8 cellular contexts compared by ENCODE assay signal in the genomic region with DNA sequence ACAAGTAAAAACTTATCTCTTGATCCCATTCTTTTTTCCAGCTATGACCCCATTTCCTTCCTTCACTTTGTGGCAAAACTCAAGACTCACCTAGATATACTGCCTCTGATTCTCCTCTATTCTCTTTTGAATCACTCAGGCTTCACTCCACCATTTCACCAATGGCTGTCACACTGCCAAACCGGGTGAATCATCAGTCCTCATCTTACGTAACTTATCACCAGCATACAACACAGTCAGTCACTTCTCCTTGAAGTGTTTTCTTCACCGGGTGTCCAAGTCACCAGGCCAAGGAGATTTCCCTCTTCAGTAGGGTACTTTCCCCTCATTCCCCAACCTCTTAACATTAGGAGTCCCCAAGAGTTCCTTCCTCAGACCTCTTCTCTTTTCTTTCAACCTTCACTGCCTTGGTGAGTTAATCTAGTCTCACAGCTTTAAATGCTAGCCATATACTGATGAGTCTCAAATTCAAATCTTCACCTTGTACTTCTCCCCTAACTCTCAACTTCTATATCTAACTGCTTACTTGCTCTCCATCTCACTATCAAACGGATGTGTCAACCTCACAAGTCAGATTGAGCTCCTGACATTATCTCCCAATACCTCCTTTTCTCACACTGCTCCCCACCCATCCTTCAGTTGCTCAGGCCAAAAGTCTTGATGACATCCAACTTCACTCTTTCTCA. TPM values are rescaled to one million over a fixed set of nuclear protein-coding genes. Genes with fewer than 3 reads are reported as not detected.
A peak's percentile ranks its signal among the peaks of the same experiment; 100 is the strongest.
DNase-seq lines count a peak whose midpoint lies in the region; ATAC-seq lines count a peak whose summit lies in the region.

No MANE protein-coding gene starts in this region.

- H3K9ac ChIP-seq in GM23248, result 0 out of 2 replicates have a peak overlapping the region, but pooled peaks have one; percentile 9

- no peaks in the 10 kb centered on the region for H3K27me3 ChIP-seq in GM23248 (replicated peaks; ENCODE audit: insufficient read depth)

- H3K27ac Mint-ChIP-seq in activated T-helper 17 cell treated with anti-CD3 and anti-CD28 coated beads, Interleukin-2, amount 50 U/mL, for 72 hours, result peak overlapping the region; percentile 5

- peaks cover 35% of the 10 kb centered on the region for H3K36me3 Mint-ChIP-seq in activated T-helper 17 cell treated with anti-CD3 and anti-CD28 coated beads, Interleukin-2, amount 50 U/mL, for 72 hours (ENCODE audit: low read depth)

- peaks cover 8% of the 10 kb centered on the region; the same call in 1 of the 2 replicates for H3K36me3 ChIP-seq in GM23248 (ENCODE audit: low read depth)

- in situ Hi-C loops in GM23248 (cut with MboI), result no loop called here

- peaks cover 5% of the 10 kb centered on the region for H3K4me1 Mint-ChIP-seq in activated T-helper 17 cell treated with anti-CD3 and anti-CD28 coated beads, Interleukin-2, amount 50 U/mL, for 72 hours

- no peaks in the 10 kb centered on the region for H3K9me3 ChIP-seq in GM23248 (ENCODE audit: low read depth)

- H3K4me3 ChIP-seq in GM23248, result no peak overlapping the region

- intact Hi-C loops in Right ventricle myocardium superior (cut with DNase I), result loop anchor here (5.0 to 10.0 kb wide), 2 partner anchors 278 to 350 kb away; no protein-coding TSS in a partner anchor

- peak; percentile 78 for ATAC-seq in activated T-helper 17 cell treated with anti-CD3 and anti-CD28 coated beads, Interleukin-2, amount 50 U/mL, for 72 hours (replicated peaks)
- ATAC-seq in Right ventricle myocardium superior (ENCODE audit: poor library complexity), result peak; percentile 88
- ATAC-seq in GM21360 (IDR thresholded peaks at IDR 0.05; ENCODE audit: unreplicated experiment), result no peak

- no peak overlapping the region for H3K4me3 Mint-ChIP-seq in activated T-helper 17 cell treated with anti-CD3 and anti-CD28 coated beads, Interleukin-2, amount 50 U/mL, for 72 hours

- H2AFZ ChIP-seq in GM23248, result no peak overlapping the region

- H3K9me2 ChIP-seq in GM23248 (ENCODE audit: insufficient read depth), result no peaks in the 10 kb centered on the region

- H3K79me2 ChIP-seq in GM23248 (ENCODE audit: insufficient read depth), result peaks cover 9% of the 10 kb centered on the region

- H3K27ac ChIP-seq in GM23248, result peak overlapping the region; percentile 48

- WGBS in GM23248 (ENCODE audit: low coverage in 1 of 2, low lambda C conversion rate in 2 of 2, missing lambda C conversion rate in 2 of 2), 2 experiments, result 6 to 13% methylated on average over 4 of the region's 4 CpGs

- no peak overlapping the region for H3K4me2 ChIP-seq in GM23248 (ENCODE audit: unreplicated experiment)

- no peaks in the 10 kb centered on the region for H4K20me1 ChIP-seq in GM23248 (ENCODE audit: insufficient read depth)

- no peaks in the 10 kb centered on the region for H3K9me3 Mint-ChIP-seq in activated T-helper 17 cell treated with anti-CD3 and anti-CD28 coated beads, Interleukin-2, amount 50 U/mL, for 72 hours

- peaks cover 36% of the 10 kb centered on the region for H3F3A ChIP-seq in GM23248 (ENCODE audit: insufficient read depth)

- DNase-seq in GM23248 (peak; percentile 86), Right ventricle myocardium superior (peak; percentile 71), NCI-H1930 (lab: John Stamatoyannopoulos, UW) (no peak), NCI-H1417 treated with DMSO at 0.1 percent for 48 hours (lab: John Stamatoyannopoulos, UW) (no peak), iPS-NIHi7 (ENCODE audit: extremely low spot score) (no peak)
- DNase-seq in stimulated activated CD8-positive, alpha-beta memory T cell treated with anti-CD3 and anti-CD28 coated beads, Interleukin-4, amount 100 ng/mL, for 48 hours, result peak; percentile 55

- peaks cover 24% of the 10 kb centered on the region for H3K4me1 ChIP-seq in GM23248 (ENCODE audit: insufficient read depth)

- no peaks in the 10 kb centered on the region for H3K27me3 Mint-ChIP-seq in activated T-helper 17 cell treated with anti-CD3 and anti-CD28 coated beads, Interleukin-2, amount 50 U/mL, for 72 hours

RNA-seq across cellular contexts. Expression of gene TMEM242, which starts 6.0 kb away (rescaled TPM):
- total RNA-seq in GM23248 (2014; rRNA removed; shearing (Covaris generic)), result 6.4 and 7.5 TPM in 2 replicates
- 14.5 TPM in 2 replicates for polyA plus RNA-seq in GM23248 (2016; fragmentation: Nextera tagmentation; extraction: Ambion mirVana)
- total RNA-seq in activated T-helper 17 cell treated with anti-CD3 and anti-CD28 coated beads, Interleukin-2, amount 50 U/mL, for 72 hours, result 1 to 10 TPM; 5.1 to 6.2 TPM
- total RNA-seq in Right ventricle myocardium superior, result 18.1 TPM

Comparison
In these comparisons a context has a peak if more than half of its experiments do, and no peak if none do; other contexts are left out.
1. DNase-seq: peak in GM23248 (single experiment), Right ventricle myocardium superior (single experiment) and stimulated activated CD8-positive, alpha-beta memory T cell treated with anti-CD3 and anti-CD28 coated beads, Interleukin-4, amount 100 ng/mL, for 48 hours (single experiment); none in NCI-H1930 (0 of 2), NCI-H1417 treated with DMSO at 0.1 percent for 48 hours (single experiment) and iPS-NIHi7 (single experiment).